In genomic region chr12:508795-509194, GRCh38 we compare ENCODE assay signal across 11 cellular contexts. TPM values are rescaled to one million over a fixed set of nuclear protein-coding genes. Genes with fewer than 3 reads are reported as not detected.
A peak's percentile ranks its signal among the peaks of the same experiment; 100 is the strongest.
DNase-seq lines count a peak whose midpoint lies in the region; ATAC-seq and TF ChIP-seq lines count a peak whose summit lies in the region.
"Had no signal": no experiment of that assay in that cellular context is flagged by ENCODE, and none has a peak within 500 bp of the region (broad histone marks: within the 10 kb centered on the region; RNA-seq: fewer than 3 reads in every experiment).

No MANE protein-coding gene starts in this region.

- no peaks in the 10 kb centered on the region for H3K36me3 ChIP-seq in breast epithelium
- no peaks in the 10 kb centered on the region for H3K36me3 ChIP-seq in RWPE2 (ENCODE audit: low read depth)
- no peaks in the 10 kb centered on the region for H3K36me3 ChIP-seq in left lung
- no peaks in the 10 kb centered on the region for H3K36me3 ChIP-seq in upper lobe of left lung

- DNase-seq in MCF 10A (ENCODE audit: unreplicated experiment): peak; percentile 65
- DNase-seq in breast epithelium (ENCODE audit: low spot score in 2 of 2): no peak
- DNase-seq in RWPE2 (ENCODE audit: low spot score): no peak
- DNase-seq in left lung: peak in 1 of 2 donors; percentile 60
- DNase-seq in upper lobe of left lung: peak in 1 of 2 donors; percentile 72
- DNase-seq in stimulated activated CD4-positive, alpha-beta T cell treated with anti-CD3 and anti-CD28 coated beads, Interleukin-2, amount 100 ng/mL, for 48 hours: no peak
- DNase-seq in dedifferentiated amniotic fluid mesenchymal stem cell (ENCODE audit: extremely low spot score): no peak
- DNase-seq in D341Med (ENCODE audit: low spot score): no peak
- DNase-seq: ACHN, psoas muscle, testis had no signal

- WGBS in upper lobe of left lung, 2 donors: 64 to 76% methylated on average over 5 of the region's 5 CpGs

- H3K4me3 Mint-ChIP-seq in MCF 10A (ENCODE audit: unreplicated experiment): no peak overlapping the region

- H3K4me3 ChIP-seq in breast epithelium (no peak overlapping the region), RWPE2 (ENCODE audit: severe bottlenecking) (no peak overlapping the region), left lung (no peak overlapping the region), upper lobe of left lung (no peak overlapping the region)
- H3K4me3 ChIP-seq: psoas muscle, testis had no signal

- no TSS peak for BruUV-seq in MCF 10A (replicated peaks; lab: Mats Ljungman, UMichigan)

- H3K27me3 ChIP-seq in breast epithelium (no peaks in the 10 kb centered on the region), RWPE2 (ENCODE audit: insufficient read depth, poor library complexity, severe bottlenecking) (no peaks in the 10 kb centered on the region), left lung (peaks cover 0 to under 1% of the 10 kb centered on the region in 2 donors), upper lobe of left lung (no peaks in the 10 kb centered on the region)
- H3K27me3 ChIP-seq: testis had no signal

- H3K27ac ChIP-seq in breast epithelium (no peak overlapping the region), RWPE2 (ENCODE audit: poor library complexity, severe bottlenecking) (peak overlapping the region; percentile 36), left lung (peak overlapping the region; percentile 31 to 79), upper lobe of left lung (peak overlapping the region in 3 of 4 donors; percentile 44 to 48 (median 46))
- H3K27ac ChIP-seq: psoas muscle, testis had no signal

- CTCF ChIA-PET in MCF 10A (lab: Yijun Ruan, JAX): interaction anchor here (0.9 to 1.1 kb wide), 2 partner anchors 10 to 51 kb away, joined by 4 to 5 read pairs; no protein-coding TSS in a partner anchor

- no peak for TF ChIP-seq POLR2A in breast epithelium (IDR thresholded peaks at IDR 0.05)
- no peak for TF ChIP-seq POLR2A in upper lobe of left lung (IDR thresholded peaks at IDR 0.05)

- POLR2A ChIA-PET in MCF 10A (lab: Yijun Ruan, JAX): interaction anchor here (0.7 to 1.4 kb wide), 2 partner anchors 17 to 46 kb away, joined by 3 read pairs; no protein-coding TSS in a partner anchor

- H3K36me3 Mint-ChIP-seq in MCF 10A (ENCODE audit: insufficient read depth, unreplicated experiment): peaks cover 4% of the 10 kb centered on the region

- TF ChIP-seq EP300 in upper lobe of left lung (IDR thresholded peaks at IDR 0.05): no peak

- intact Hi-C loops in MCF 10A (cut with micrococcal nuclease) (loop anchor here (10.0 kb wide), 1 partner anchor 54 kb away; the partner anchor contains the start of gene B4GALNT3), breast epithelium (cut with DNase I; ENCODE audit: low total_unique reads) (no loop called here), left lung (cut with DNase I) (no loop called here)

- H3K9me3 Mint-ChIP-seq in MCF 10A (ENCODE audit: unreplicated experiment): peaks cover 24% of the 10 kb centered on the region

- no peaks in the 10 kb centered on the region for H3K4me1 ChIP-seq in breast epithelium
- H3K4me1 ChIP-seq in RWPE2 (ENCODE audit: insufficient read depth, poor library complexity, severe bottlenecking): peaks cover 20% of the 10 kb centered on the region
- H3K4me1 ChIP-seq in left lung: peaks cover 0 to under 1% of the 10 kb centered on the region in 2 donors
- H3K4me1 ChIP-seq in upper lobe of left lung: peaks cover 9 to 28% (median 18%) of the 10 kb centered on the region in 4 donors
- H3K4me1 ChIP-seq: psoas muscle, testis had no signal

- peak; percentile 81 for ATAC-seq in RWPE2 (ENCODE audit: low read depth)
- ATAC-seq in left lung: peak; percentile 77
- ATAC-seq in upper lobe of left lung (ENCODE audit: low FRiP score in 2 of 2): peak; percentile 42 to 77

- no peaks in the 10 kb centered on the region for H3K9me3 ChIP-seq in breast epithelium
- no peaks in the 10 kb centered on the region for H3K9me3 ChIP-seq in RWPE2 (ENCODE audit: severe bottlenecking)
- no peaks in the 10 kb centered on the region for H3K9me3 ChIP-seq in left lung
- no peaks in the 10 kb centered on the region for H3K9me3 ChIP-seq in upper lobe of left lung
- H3K9me3 ChIP-seq: psoas muscle, testis had no signal

- TF ChIP-seq CTCF in MCF 10A (IDR thresholded peaks at IDR 0.05; ENCODE audit: unreplicated experiment) (no peak), breast epithelium (IDR thresholded peaks at IDR 0.05) (no peak), RWPE2 (IDR thresholded peaks at IDR 0.05; ENCODE audit: poor library complexity, severe bottlenecking) (no peak), left lung (IDR thresholded peaks at IDR 0.05) (no peak), upper lobe of left lung (IDR thresholded peaks at IDR 0.05) (no peak)

- H3K27me3 Mint-ChIP-seq in MCF 10A (ENCODE audit: insufficient read depth, unreplicated experiment): no peaks in the 10 kb centered on the region

- no peak overlapping the region for H3K27ac Mint-ChIP-seq in MCF 10A (ENCODE audit: low read depth, unreplicated experiment)

- peaks cover 24% of the 10 kb centered on the region for H3K4me1 Mint-ChIP-seq in MCF 10A (ENCODE audit: insufficient read depth, unreplicated experiment)

RNA-seq across cellular contexts. Expression of gene B4GALNT3, which starts 49.1 kb away (rescaled TPM):
- 0.68 and 0.76 TPM in 2 replicates for total RNA-seq in MCF 10A (2022)
- 1 to 10 TPM in 2 of 3 donors, under 1 TPM in 1; 0.16 to 5.9 (median 4.6) TPM for total RNA-seq in breast epithelium
- 10 to 100 TPM; 31.4 to 34.0 TPM for total RNA-seq in left lung
- 10 to 100 TPM; 22.2 to 36.0 (median 26.9) TPM for total RNA-seq in upper lobe of left lung

Comparison
In these comparisons a context has a peak if more than half of its experiments do, and no peak if none do; other contexts are left out.
1. H3K27ac ChIP-seq: peak in RWPE2 (single experiment), left lung (2 of 2) and upper lobe of left lung (3 of 4); none in breast epithelium (0 of 2).
2. Peak in every context shown above with its lines, with median percentiles within 50 percentile points of each other: ATAC-seq.